1 cellular context compared by ENCODE assay signal in the genomic region with DNA sequence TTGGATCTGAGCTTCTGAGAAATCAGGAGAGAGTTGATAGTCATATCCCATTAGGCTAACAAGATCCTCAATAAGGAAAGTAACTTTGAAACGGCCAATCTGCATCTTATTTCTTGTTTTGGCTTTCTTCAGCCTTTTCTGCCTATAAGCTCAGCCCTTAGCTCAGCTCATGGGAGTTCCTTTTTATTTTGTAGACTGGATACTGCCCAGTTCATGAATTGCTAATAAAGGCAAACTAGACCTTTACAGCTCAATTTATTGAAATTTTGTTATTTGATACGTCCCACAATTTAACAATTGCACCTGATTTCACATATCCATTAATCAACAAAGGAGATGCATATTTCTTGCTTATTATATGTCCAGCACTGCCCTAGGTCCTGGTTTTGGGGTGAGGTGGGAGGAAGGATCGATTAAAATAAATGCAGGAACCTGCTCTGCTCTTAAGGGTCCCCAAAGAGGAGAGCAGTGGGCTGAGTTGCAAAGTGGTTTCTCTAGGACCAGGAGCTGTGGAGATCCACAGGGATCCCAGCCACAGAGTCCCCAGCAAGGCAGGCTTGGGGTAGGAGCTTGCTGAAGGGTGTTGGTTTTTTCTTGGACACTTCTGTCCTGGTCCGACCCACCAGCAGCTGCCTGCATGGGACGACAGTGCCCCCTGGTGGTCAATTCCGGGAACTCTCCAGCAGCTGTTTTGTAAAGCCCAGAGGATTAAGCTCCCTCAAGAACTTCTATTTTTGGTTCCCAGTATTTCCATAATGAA.
TF ChIP-seq lines count a peak whose summit lies in the region.

No MANE protein-coding gene starts in this region.

TF ChIP-seq in HepG2, 621 proteins besides CTCF, POLR2A, EP300 and RAD21 (continued from another document and continues in another):
- TF ChIP-seq ARID5B (CRISPR knock-in tag; IDR thresholded peaks at IDR 0.05) (0 out of 2 replicates have a peak, but pooled peaks have one; percentile 7), KMT2A (CRISPR knock-in tag; IDR thresholded peaks at IDR 0.05) (no peak), IRX3 (CRISPR knock-in tag; IDR thresholded peaks at IDR 0.05; ENCODE audit: borderline replicate concordance, low read depth) (no peak), SPEN (CRISPR knock-in tag; IDR thresholded peaks at IDR 0.05; ENCODE audit: low read depth) (no peak), CEBPB (IDR thresholded peaks at IDR 0.05; ENCODE audit: borderline replicate concordance, low read depth, low read length) (no peak), SALL1 (CRISPR knock-in tag; IDR thresholded peaks at IDR 0.05) (peak; percentile 44; the same call in 1 of the 2 replicates), ZNF430 (CRISPR knock-in tag; IDR thresholded peaks at IDR 0.05) (no peak), FIP1L1 (IDR thresholded peaks at IDR 0.05; ENCODE audit: borderline replicate concordance, insufficient read depth, low read depth, low read length) (no peak), ZNF331 (CRISPR knock-in tag; IDR thresholded peaks at IDR 0.05) (no peak), ZFP91 (CRISPR knock-in tag; IDR thresholded peaks at IDR 0.05; ENCODE audit: borderline replicate concordance) (no peak; the same call in 1 of the 2 replicates), NFAT5 (CRISPR knock-in tag; IDR thresholded peaks at IDR 0.05) (no peak), ZFP90 (CRISPR knock-in tag; IDR thresholded peaks at IDR 0.05; ENCODE audit: borderline replicate concordance) (no peak), CC2D1A (CRISPR knock-in tag; IDR thresholded peaks at IDR 0.05) (no peak), CEBPZ (IDR thresholded peaks at IDR 0.05; ENCODE audit: low read length) (no peak), KDM4B (CRISPR knock-in tag; IDR thresholded peaks at IDR 0.05) (no peak), KDM2A (CRISPR knock-in tag; IDR thresholded peaks at IDR 0.05; ENCODE audit: borderline replicate concordance, low read depth) (peak; percentile 53; the same call in 1 of the 2 replicates), USF2 (IDR thresholded peaks at IDR 0.05; ENCODE audit: low read depth, low read length) (no peak), USF2 (CRISPR knock-in tag; IDR thresholded peaks at IDR 0.05; ENCODE audit: borderline replicate concordance) (no peak), SNRNP70 (IDR thresholded peaks at IDR 0.05; ENCODE audit: low read depth, low read length) (no peak), MEIS1 (CRISPR knock-in tag; IDR thresholded peaks at IDR 0.05; ENCODE audit: borderline replicate concordance) (no peak)
- TF ChIP-seq, protein P1, sequence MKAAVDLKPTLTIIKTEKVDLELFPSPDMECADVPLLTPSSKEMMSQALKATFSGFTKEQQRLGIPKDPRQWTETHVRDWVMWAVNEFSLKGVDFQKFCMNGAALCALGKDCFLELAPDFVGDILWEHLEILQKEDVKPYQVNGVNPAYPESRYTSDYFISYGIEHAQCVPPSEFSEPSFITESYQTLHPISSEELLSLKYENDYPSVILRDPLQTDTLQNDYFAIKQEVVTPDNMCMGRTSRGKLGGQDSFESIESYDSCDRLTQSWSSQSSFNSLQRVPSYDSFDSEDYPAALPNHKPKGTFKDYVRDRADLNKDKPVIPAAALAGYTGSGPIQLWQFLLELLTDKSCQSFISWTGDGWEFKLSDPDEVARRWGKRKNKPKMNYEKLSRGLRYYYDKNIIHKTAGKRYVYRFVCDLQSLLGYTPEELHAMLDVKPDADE (CRISPR knock-in tag; IDR thresholded peaks at IDR 0.05): no peak
- TF ChIP-seq, protein P2, sequence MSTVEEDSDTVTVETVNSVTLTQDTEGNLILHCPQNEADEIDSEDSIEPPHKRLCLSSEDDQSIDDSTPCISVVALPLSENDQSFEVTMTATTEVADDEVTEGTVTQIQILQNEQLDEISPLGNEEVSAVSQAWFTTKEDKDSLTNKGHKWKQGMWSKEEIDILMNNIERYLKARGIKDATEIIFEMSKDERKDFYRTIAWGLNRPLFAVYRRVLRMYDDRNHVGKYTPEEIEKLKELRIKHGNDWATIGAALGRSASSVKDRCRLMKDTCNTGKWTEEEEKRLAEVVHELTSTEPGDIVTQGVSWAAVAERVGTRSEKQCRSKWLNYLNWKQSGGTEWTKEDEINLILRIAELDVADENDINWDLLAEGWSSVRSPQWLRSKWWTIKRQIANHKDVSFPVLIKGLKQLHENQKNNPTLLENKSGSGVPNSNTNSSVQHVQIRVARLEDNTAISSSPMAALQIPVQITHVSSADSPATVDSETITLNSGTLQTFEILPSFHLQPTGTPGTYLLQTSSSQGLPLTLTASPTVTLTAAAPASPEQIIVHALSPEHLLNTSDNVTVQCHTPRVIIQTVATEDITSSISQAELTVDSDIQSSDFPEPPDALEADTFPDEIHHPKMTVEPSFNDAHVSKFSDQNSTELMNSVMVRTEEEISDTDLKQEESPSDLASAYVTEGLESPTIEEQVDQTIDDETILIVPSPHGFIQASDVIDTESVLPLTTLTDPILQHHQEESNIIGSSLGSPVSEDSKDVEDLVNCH (CRISPR knock-in tag; IDR thresholded peaks at IDR 0.05): no peak
- TF ChIP-seq, protein P3, sequence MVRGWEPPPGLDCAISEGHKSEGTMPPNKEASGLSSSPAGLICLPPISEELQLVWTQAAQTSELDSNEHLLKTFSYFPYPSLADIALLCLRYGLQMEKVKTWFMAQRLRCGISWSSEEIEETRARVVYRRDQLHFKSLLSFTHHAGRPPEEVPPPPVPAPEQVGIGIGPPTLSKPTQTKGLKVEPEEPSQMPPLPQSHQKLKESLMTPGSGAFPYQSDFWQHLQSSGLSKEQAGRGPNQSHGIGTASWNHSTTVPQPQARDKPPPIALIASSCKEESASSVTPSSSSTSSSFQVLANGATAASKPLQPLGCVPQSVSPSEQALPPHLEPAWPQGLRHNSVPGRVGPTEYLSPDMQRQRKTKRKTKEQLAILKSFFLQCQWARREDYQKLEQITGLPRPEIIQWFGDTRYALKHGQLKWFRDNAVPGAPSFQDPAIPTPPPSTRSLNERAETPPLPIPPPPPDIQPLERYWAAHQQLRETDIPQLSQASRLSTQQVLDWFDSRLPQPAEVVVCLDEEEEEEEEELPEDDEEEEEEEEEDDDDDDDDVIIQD (CRISPR knock-in tag; IDR thresholded peaks at IDR 0.05; ENCODE audit: low read depth): no peak
